Comparison of ENCODE assay signal across 11 cellular contexts in genomic region chr7:75830978-75831377, GRCh38. TPM values are rescaled to one million over a fixed set of nuclear protein-coding genes. Genes with fewer than 3 reads are reported as not detected.
"Had no signal": no experiment of that assay in that cellular context is flagged by ENCODE, and none has a peak within 500 bp of the region (broad histone marks: within the 10 kb centered on the region; RNA-seq: fewer than 3 reads in every experiment).

No MANE protein-coding gene starts in this region.

- H3K9me3 Mint-ChIP-seq: HFFc6, IgD-negative memory B cell had no signal

- H3K4me1 ChIP-seq: HAP-1 had no signal

- H3K9me3 ChIP-seq: HAP-1 had no signal

- H3K4me3 ChIP-seq: GM23248, HAP-1 had no signal

- H3K9ac ChIP-seq: GM23248 had no signal

- H3K27ac Mint-ChIP-seq: HFFc6, IgD-negative memory B cell had no signal

- H3K36me3 Mint-ChIP-seq: IgD-negative memory B cell had no signal

- H3K4me1 Mint-ChIP-seq: IgD-negative memory B cell had no signal

- H3K4me3 Mint-ChIP-seq: HFFc6, IgD-negative memory B cell had no signal

- H3K36me3 ChIP-seq: HAP-1 had no signal

- H3K27ac ChIP-seq: GM23248 had no signal

- H2AFZ ChIP-seq: GM23248 had no signal

- DNase-seq: GM23248, GOT3, H7, HFFc6, KG1 had no signal

- FAIRE-seq: HTR-8/SVneo had no signal

- ATAC-seq: HCT116 had no signal

RNA-seq across cellular contexts. Expression of gene CCL24, which starts 17.4 kb away (rescaled TPM):
- total RNA-seq: GM23248, H4, H7, HFFc6, HT-29 had no signal
- polyA plus RNA-seq: GM23248, IgD-negative memory B cell had no signal

RNA-seq across cellular contexts. Expression of gene CCL26, which starts 59.0 kb away (rescaled TPM):
- total RNA-seq: GM23248, HT-29 had no signal
- polyA plus RNA-seq: IgD-negative memory B cell had no signal
